Comparison of ENCODE assay signal across 2 cellular contexts in the genomic region with DNA sequence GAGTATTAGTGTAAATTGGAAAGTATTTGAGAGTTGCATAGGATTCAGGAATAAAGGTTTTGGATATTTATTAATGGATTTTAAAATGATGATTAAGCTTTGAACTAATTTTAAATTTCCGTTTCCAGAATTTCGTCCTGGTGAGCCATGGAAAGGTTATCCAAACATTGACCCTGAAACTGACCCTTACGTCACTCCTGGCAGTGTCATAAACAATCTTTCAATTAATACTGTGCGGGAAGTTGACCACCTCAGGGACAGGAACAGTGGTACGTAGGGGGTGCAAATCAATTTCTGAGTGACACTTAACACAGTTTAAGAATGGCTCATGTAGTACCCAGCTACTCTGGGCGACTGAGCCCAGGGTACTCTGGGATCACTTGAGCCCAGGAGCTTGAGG.
TF ChIP-seq lines count a peak whose summit lies in the region.

No MANE protein-coding gene starts in this region.

TF ChIP-seq in WTC11, 78 proteins besides CTCF, POLR2A, EP300 and RAD21 (continued from another document and continues in another):
- TF ChIP-seq, protein P1, sequence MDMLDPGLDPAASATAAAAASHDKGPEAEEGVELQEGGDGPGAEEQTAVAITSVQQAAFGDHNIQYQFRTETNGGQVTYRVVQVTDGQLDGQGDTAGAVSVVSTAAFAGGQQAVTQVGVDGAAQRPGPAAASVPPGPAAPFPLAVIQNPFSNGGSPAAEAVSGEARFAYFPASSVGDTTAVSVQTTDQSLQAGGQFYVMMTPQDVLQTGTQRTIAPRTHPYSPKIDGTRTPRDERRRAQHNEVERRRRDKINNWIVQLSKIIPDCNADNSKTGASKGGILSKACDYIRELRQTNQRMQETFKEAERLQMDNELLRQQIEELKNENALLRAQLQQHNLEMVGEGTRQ (CRISPR knock-in tag; IDR thresholded peaks at IDR 0.05): no peak
- TF ChIP-seq FOXK1 (CRISPR knock-in tag; IDR thresholded peaks at IDR 0.05) (no peak), ZNF416 (CRISPR knock-in tag; IDR thresholded peaks at IDR 0.05) (no peak), FOXJ3 (CRISPR knock-in tag; IDR thresholded peaks at IDR 0.05; ENCODE audit: borderline replicate concordance) (no peak), SMAD3 (CRISPR knock-in tag; IDR thresholded peaks at IDR 0.05; ENCODE audit: borderline replicate concordance) (no peak), ZNF263 (CRISPR knock-in tag; IDR thresholded peaks at IDR 0.05; ENCODE audit: low read depth) (no peak), NFE2L1 (CRISPR knock-in tag; IDR thresholded peaks at IDR 0.05) (no peak), TP53 (CRISPR knock-in tag; IDR thresholded peaks at IDR 0.05) (no peak), ATF1 (CRISPR knock-in tag; IDR thresholded peaks at IDR 0.05) (no peak), NR3C1 (CRISPR knock-in tag; conservative IDR thresholded peaks at IDR 0.05; ENCODE audit: low read depth) (no peak)
- TF ChIP-seq, protein P2, sequence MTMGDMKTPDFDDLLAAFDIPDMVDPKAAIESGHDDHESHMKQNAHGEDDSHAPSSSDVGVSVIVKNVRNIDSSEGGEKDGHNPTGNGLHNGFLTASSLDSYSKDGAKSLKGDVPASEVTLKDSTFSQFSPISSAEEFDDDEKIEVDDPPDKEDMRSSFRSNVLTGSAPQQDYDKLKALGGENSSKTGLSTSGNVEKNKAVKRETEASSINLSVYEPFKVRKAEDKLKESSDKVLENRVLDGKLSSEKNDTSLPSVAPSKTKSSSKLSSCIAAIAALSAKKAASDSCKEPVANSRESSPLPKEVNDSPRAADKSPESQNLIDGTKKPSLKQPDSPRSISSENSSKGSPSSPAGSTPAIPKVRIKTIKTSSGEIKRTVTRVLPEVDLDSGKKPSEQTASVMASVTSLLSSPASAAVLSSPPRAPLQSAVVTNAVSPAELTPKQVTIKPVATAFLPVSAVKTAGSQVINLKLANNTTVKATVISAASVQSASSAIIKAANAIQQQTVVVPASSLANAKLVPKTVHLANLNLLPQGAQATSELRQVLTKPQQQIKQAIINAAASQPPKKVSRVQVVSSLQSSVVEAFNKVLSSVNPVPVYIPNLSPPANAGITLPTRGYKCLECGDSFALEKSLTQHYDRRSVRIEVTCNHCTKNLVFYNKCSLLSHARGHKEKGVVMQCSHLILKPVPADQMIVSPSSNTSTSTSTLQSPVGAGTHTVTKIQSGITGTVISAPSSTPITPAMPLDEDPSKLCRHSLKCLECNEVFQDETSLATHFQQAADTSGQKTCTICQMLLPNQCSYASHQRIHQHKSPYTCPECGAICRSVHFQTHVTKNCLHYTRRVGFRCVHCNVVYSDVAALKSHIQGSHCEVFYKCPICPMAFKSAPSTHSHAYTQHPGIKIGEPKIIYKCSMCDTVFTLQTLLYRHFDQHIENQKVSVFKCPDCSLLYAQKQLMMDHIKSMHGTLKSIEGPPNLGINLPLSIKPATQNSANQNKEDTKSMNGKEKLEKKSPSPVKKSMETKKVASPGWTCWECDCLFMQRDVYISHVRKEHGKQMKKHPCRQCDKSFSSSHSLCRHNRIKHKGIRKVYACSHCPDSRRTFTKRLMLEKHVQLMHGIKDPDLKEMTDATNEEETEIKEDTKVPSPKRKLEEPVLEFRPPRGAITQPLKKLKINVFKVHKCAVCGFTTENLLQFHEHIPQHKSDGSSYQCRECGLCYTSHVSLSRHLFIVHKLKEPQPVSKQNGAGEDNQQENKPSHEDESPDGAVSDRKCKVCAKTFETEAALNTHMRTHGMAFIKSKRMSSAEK (CRISPR knock-in tag; IDR thresholded peaks at IDR 0.05; ENCODE audit: borderline replicate concordance): no peak
- TF ChIP-seq, protein P3, sequence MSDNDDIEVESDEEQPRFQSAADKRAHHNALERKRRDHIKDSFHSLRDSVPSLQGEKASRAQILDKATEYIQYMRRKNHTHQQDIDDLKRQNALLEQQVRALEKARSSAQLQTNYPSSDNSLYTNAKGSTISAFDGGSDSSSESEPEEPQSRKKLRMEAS (CRISPR knock-in tag; IDR thresholded peaks at IDR 0.05): no peak
- TF ChIP-seq, protein P4, sequence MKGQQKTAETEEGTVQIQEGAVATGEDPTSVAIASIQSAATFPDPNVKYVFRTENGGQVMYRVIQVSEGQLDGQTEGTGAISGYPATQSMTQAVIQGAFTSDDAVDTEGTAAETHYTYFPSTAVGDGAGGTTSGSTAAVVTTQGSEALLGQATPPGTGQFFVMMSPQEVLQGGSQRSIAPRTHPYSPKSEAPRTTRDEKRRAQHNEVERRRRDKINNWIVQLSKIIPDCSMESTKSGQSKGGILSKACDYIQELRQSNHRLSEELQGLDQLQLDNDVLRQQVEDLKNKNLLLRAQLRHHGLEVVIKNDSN (CRISPR knock-in tag; IDR thresholded peaks at IDR 0.05): no peak
- TF ChIP-seq, protein P5, sequence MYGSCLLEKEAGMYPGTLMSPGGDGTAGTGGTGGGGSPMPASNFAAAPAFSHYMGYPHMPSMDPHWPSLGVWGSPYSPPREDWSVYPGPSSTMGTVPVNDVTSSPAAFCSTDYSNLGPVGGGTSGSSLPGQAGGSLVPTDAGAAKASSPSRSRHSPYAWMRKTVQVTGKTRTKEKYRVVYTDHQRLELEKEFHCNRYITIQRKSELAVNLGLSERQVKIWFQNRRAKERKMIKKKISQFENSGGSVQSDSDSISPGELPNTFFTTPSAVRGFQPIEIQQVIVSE (CRISPR knock-in tag; IDR thresholded peaks at IDR 0.05; ENCODE audit: borderline replicate concordance): no peak
- TF ChIP-seq, protein P6, sequence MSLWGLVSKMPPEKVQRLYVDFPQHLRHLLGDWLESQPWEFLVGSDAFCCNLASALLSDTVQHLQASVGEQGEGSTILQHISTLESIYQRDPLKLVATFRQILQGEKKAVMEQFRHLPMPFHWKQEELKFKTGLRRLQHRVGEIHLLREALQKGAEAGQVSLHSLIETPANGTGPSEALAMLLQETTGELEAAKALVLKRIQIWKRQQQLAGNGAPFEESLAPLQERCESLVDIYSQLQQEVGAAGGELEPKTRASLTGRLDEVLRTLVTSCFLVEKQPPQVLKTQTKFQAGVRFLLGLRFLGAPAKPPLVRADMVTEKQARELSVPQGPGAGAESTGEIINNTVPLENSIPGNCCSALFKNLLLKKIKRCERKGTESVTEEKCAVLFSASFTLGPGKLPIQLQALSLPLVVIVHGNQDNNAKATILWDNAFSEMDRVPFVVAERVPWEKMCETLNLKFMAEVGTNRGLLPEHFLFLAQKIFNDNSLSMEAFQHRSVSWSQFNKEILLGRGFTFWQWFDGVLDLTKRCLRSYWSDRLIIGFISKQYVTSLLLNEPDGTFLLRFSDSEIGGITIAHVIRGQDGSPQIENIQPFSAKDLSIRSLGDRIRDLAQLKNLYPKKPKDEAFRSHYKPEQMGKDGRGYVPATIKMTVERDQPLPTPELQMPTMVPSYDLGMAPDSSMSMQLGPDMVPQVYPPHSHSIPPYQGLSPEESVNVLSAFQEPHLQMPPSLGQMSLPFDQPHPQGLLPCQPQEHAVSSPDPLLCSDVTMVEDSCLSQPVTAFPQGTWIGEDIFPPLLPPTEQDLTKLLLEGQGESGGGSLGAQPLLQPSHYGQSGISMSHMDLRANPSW (CRISPR knock-in tag; conservative IDR thresholded peaks at IDR 0.05; ENCODE audit: low read depth): no peak

TF ChIP-seq in endothelial cell of umbilical vein, 7 proteins besides CTCF, POLR2A, EP300 and RAD21 (continued from another document):
- TF ChIP-seq MYC (IDR thresholded peaks at IDR 0.05; ENCODE audit: low read depth, low read length): no peak
- TF ChIP-seq POLR2AphosphoS5 (IDR thresholded peaks at IDR 0.05; ENCODE audit: insufficient read depth, low read depth, low read length): no peak
- TF ChIP-seq EZH2 (IDR thresholded peaks at IDR 0.05; ENCODE audit: borderline replicate concordance, low read depth, low read length, severe bottlenecking): no peak
- TF ChIP-seq, protein P3 (IDR thresholded peaks at IDR 0.05; ENCODE audit: insufficient read depth, insufficient read length): no peak
- TF ChIP-seq GATA2 (IDR thresholded peaks at IDR 0.05; ENCODE audit: insufficient read depth, insufficient read length, low read depth, low read length): no peak
TF ChIP-seq in endothelial cell of umbilical vein: peak in this region for 0.
